ENCODE assay signal across 1 cellular context in the genomic region with DNA sequence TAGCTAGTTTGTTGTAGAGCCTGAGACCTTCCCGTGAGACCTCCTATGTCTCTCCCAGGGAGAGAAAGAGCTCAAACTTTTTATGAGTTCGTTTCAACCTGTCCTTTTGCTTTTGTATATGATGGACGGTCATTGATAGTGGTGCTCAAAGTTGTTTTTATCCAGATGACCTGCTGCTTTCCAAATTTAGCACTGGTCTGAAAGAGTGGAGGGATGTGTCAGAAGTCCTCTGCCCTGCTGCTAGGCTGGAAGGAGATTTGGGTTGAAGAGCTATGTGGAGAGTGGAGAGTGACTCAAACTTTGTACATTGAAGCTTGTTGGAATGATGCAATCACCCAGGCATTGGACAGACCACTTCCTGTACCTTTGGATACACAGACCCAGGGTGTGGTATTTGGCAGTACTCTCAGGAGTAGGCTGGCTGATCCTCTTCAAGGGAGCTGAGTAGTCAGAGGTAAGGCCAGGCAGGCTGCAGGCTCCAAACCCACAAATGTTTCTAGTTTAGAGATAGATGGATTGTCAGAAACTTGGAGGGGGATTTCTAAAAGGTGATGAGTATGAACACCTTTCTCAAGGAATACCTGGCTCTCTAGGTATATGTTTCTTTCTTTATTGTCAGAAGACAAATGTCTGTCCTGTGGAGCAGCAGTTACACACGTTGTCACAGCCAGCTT.
TF ChIP-seq lines count a peak whose summit lies in the region.

No MANE protein-coding gene starts in this region.

TF ChIP-seq in IMR-90, 13 proteins besides CTCF, POLR2A, EP300 and RAD21 (continued from another document):
- no peak for TF ChIP-seq SMC3 (IDR thresholded peaks at IDR 0.05; ENCODE audit: low read depth, low read length)
- no peak for TF ChIP-seq CHD1 (IDR thresholded peaks at IDR 0.05; ENCODE audit: low read depth, low read length)
- TF ChIP-seq MXI1 (IDR thresholded peaks at IDR 0.05; ENCODE audit: borderline replicate concordance, low read depth, low read length) = no peak
